8 cellular contexts compared by ENCODE assay signal in the genomic region with DNA sequence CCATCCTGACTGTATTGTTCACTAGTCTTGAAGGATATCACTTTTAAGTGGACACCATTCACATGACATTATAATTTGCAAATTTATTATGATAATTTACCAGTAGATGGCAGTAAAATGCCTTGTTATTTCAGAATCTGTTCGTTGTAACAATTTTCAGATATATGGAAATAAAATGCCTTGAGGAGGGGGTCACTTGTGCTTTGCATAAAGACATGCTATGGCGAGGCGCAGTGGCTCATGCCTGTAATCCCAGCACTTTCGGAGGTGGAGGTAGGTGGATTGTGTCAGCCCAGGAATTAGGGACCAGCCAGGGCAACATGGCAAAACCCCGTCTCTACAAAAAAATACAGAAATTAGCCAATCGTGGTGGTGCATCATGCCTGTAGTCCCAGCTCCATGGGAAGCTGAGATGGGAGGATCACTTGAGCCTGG. TPM values are rescaled to one million over a fixed set of nuclear protein-coding genes. Genes with fewer than 3 reads are reported as not detected.
A peak's percentile ranks its signal among the peaks of the same experiment; 100 is the strongest.
DNase-seq lines count a peak whose midpoint lies in the region; ATAC-seq and TF ChIP-seq lines count a peak whose summit lies in the region.

No MANE protein-coding gene starts in this region.

- H2AFZ ChIP-seq in DND-41 (ENCODE audit: low read depth, low read length), result no peak overlapping the region

- ATAC-seq in DND-41 (ENCODE audit: insufficient read depth, low read depth) (peak; percentile 68), GM19023 (IDR thresholded peaks at IDR 0.05; ENCODE audit: unreplicated experiment) (no peak)

- H4K20me1 ChIP-seq in DND-41 (ENCODE audit: insufficient read depth, low read length), result no peaks in the 10 kb centered on the region

- TF ChIP-seq POLR2A in Peyer's patch (IDR thresholded peaks at IDR 0.05), result no peak

- no peak for DNase-seq in DND-41
- DNase-seq in LHCN-M2 (ENCODE audit: low read depth), result peak; percentile 39
- DNase-seq in Peyer's patch, result no peak
- DNase-seq in fibroblast of mammary gland (ENCODE audit: low read depth), result peak; percentile 52
- DNase-seq in renal cortical epithelial cell (ENCODE audit: low read depth), result peak; percentile 54
- DNase-seq in colonic mucosa, result no peak
- no peak for DNase-seq in activated CD4-positive, alpha-beta T cell treated with anti-CD3 and anti-CD28 coated beads for 48 hours

- H3K27ac ChIP-seq in DND-41 (ENCODE audit: low read length) (no peak overlapping the region), Peyer's patch (no peak overlapping the region), colonic mucosa (no peak overlapping the region)

- H3K9me3 ChIP-seq in DND-41 (ENCODE audit: insufficient read depth, low read length, severe bottlenecking), result no peaks in the 10 kb centered on the region
- H3K9me3 ChIP-seq in Peyer's patch, result no peaks in the 10 kb centered on the region
- no peaks in the 10 kb centered on the region for H3K9me3 ChIP-seq in colonic mucosa

- peak overlapping the region; percentile 36; the same call in 1 of the 2 replicates for H3K4me2 ChIP-seq in DND-41 (ENCODE audit: insufficient read depth, low read length)

- H3K4me1 ChIP-seq in DND-41 (ENCODE audit: insufficient read depth, low read length) (peaks cover 3% of the 10 kb centered on the region), Peyer's patch (no peaks in the 10 kb centered on the region), colonic mucosa (no peaks in the 10 kb centered on the region)

- TF ChIP-seq CTCF in DND-41 (IDR thresholded peaks at IDR 0.05; ENCODE audit: borderline replicate concordance, extremely low read depth, low read length, poor library complexity, severe bottlenecking) (peak; percentile 70), Peyer's patch (IDR thresholded peaks at IDR 0.05) (peak; percentile 14 to 63 (median 54)), fibroblast of mammary gland (conservative IDR thresholded peaks at IDR 0.05; ENCODE audit: control insufficient read depth, insufficient read depth, low read depth, low read length) (peak; percentile 34), colonic mucosa (IDR thresholded peaks at IDR 0.05) (no peak)

- intact Hi-C loops in colonic mucosa (cut with DNase I), result loop anchor here (5.0 kb wide), 1 partner anchor 373 kb away; no protein-coding TSS in a partner anchor

- H3K27me3 ChIP-seq in DND-41 (ENCODE audit: insufficient read depth, low read length, poor library complexity), result no peaks in the 10 kb centered on the region
- H3K27me3 ChIP-seq in Peyer's patch, result no peaks in the 10 kb centered on the region
- no peaks in the 10 kb centered on the region for H3K27me3 ChIP-seq in colonic mucosa

- H3K9ac ChIP-seq in DND-41 (ENCODE audit: low read depth, low read length) (no peak overlapping the region), colonic mucosa (ENCODE audit: low read depth in 2 of 2, low read length in 2 of 2) (no peak overlapping the region)

- H3K79me2 ChIP-seq in DND-41 (ENCODE audit: insufficient read depth, low read length), result no peaks in the 10 kb centered on the region

- H3K36me3 ChIP-seq in DND-41 (ENCODE audit: insufficient read depth, low read length), result no peaks in the 10 kb centered on the region
- no peaks in the 10 kb centered on the region for H3K36me3 ChIP-seq in Peyer's patch
- H3K36me3 ChIP-seq in colonic mucosa, result no peaks in the 10 kb centered on the region

- H3K4me3 ChIP-seq in DND-41 (ENCODE audit: low read depth in 1 of 2, low read length in 2 of 2), result no peak overlapping the region
- H3K4me3 ChIP-seq in Peyer's patch, result no peak overlapping the region
- no peak overlapping the region for H3K4me3 ChIP-seq in fibroblast of mammary gland (ENCODE audit: control insufficient read depth, low read depth, low read length)
- H3K4me3 ChIP-seq in colonic mucosa, result no peak overlapping the region

RNA-seq across cellular contexts. Expression of a gene that starts 9.0 kb away (rescaled TPM):
- total RNA-seq in LHCN-M2 (2014; rRNA removed) (5.5 and 10.1 TPM in 2 replicates), Peyer's patch (10 to 100 TPM; 33.8 to 58.4 (median 49.5) TPM), renal cortical epithelial cell (3.8 and 10.9 TPM in 2 replicates), colonic mucosa (10 to 100 TPM; 28.9 to 40.2 TPM)
- polyA plus RNA-seq in LHCN-M2 (2012), result 10.4 TPM

RNA-seq across cellular contexts. Expression of a gene that starts 38.2 kb away (rescaled TPM):
- 5.7 and 7.3 TPM in 2 replicates for total RNA-seq in LHCN-M2 (2014; rRNA removed)
- 10.2 TPM for polyA plus RNA-seq in LHCN-M2 (2012)
- 10 to 100 TPM; 22.3 to 40.6 (median 31.8) TPM for total RNA-seq in Peyer's patch
- 4.3 and 16.9 TPM in 2 replicates for total RNA-seq in renal cortical epithelial cell
- total RNA-seq in colonic mucosa, result 10 to 100 TPM; 10.1 to 17.8 TPM

RNA-seq across cellular contexts. Expression of a gene that starts 41.9 kb away (rescaled TPM):
- 19.5 and 24.5 TPM in 2 replicates for total RNA-seq in LHCN-M2 (2014; rRNA removed)
- 15.8 TPM for polyA plus RNA-seq in LHCN-M2 (2012)
- total RNA-seq in Peyer's patch, result 100 to 1,000 TPM; 158 to 473 (median 267) TPM
- 38.2 and 45.9 TPM in 2 replicates for total RNA-seq in renal cortical epithelial cell
- 100 to 1,000 TPM; 258 to 394 TPM for total RNA-seq in colonic mucosa

Comparison
In these comparisons a context has a peak if more than half of its experiments do, and no peak if none do; other contexts are left out.
1. DNase-seq: peak in LHCN-M2 (single experiment), fibroblast of mammary gland (single experiment) and renal cortical epithelial cell (single experiment); none in DND-41 (single experiment), Peyer's patch (0 of 3), colonic mucosa (single experiment) and activated CD4-positive, alpha-beta T cell treated with anti-CD3 and anti-CD28 coated beads for 48 hours (single experiment).